In genomic region chr6:96124778-96125177, GRCh38 we compare ENCODE assay signal across 16 cellular contexts.
"Had no signal": no experiment of that assay in that cellular context is flagged by ENCODE, and none has a peak within 500 bp of the region (broad histone marks: within the 10 kb centered on the region; RNA-seq: fewer than 3 reads in every experiment).

No MANE protein-coding gene starts in this region.

- H3K27me3 ChIP-seq: neutrophil, testis, upper lobe of right lung had no signal

- DNase-seq: activated CD4-positive, alpha-beta memory T cell treated with anti-CD3 and anti-CD28 coated beads for 36 hours; activated CD8-positive, alpha-beta memory T cell treated with anti-CD3 and anti-CD28 coated beads, Interleukin-2, amount 50 U/mL, for 4 hours; activated T-cell treated with anti-CD3 and anti-CD28 coated beads, Interleukin-2, amount 50 U/mL, for 72 hours; effector memory CD4-positive, alpha-beta T cell; erythroblast; left cardiac atrium; naive thymus-derived CD4-positive, alpha-beta T cell; stimulated activated CD4-positive, alpha-beta T cell treated with anti-CD3 and anti-CD28 coated beads, Interleukin-4, amount 100 ng/mL, for 1 hour; stimulated activated CD8-positive, alpha-beta memory T cell treated with anti-CD3 and anti-CD28 coated beads, Interleukin-4, amount 100 ng/mL, for 48 hours; SW 1271; testis; upper lobe of right lung had no signal

- H3K4me3 ChIP-seq: lung, prostate gland, testis, upper lobe of right lung had no signal

- H3K4me1 ChIP-seq: prostate gland, testis, upper lobe of right lung had no signal

- H3K27ac Mint-ChIP-seq: activated CD4-positive, alpha-beta memory T cell treated with anti-CD3 and anti-CD28 coated beads for 36 hours; activated T-cell treated with anti-CD3 and anti-CD28 coated beads, Interleukin-2, amount 50 U/mL, for 72 hours; naive thymus-derived CD4-positive, alpha-beta T cell; stimulated activated naive CD8-positive, alpha-beta T cell treated with anti-CD3 and anti-CD28 coated beads, Interleukin-15, Interleukin-2, amounts not matched to agents 100 ng/mL and 50 ng/mL, for 24 hours had no signal

- H3K4me3 Mint-ChIP-seq: activated CD4-positive, alpha-beta memory T cell treated with anti-CD3 and anti-CD28 coated beads for 36 hours; activated T-cell treated with anti-CD3 and anti-CD28 coated beads, Interleukin-2, amount 50 U/mL, for 72 hours; naive thymus-derived CD4-positive, alpha-beta T cell; stimulated activated naive CD8-positive, alpha-beta T cell treated with anti-CD3 and anti-CD28 coated beads, Interleukin-15, Interleukin-2, amounts not matched to agents 100 ng/mL and 50 ng/mL, for 24 hours had no signal

- H3K9me3 ChIP-seq: neutrophil, prostate gland, testis, upper lobe of right lung had no signal

- H3K27me3 Mint-ChIP-seq: activated CD4-positive, alpha-beta memory T cell treated with anti-CD3 and anti-CD28 coated beads for 36 hours; naive thymus-derived CD4-positive, alpha-beta T cell; stimulated activated naive CD8-positive, alpha-beta T cell treated with anti-CD3 and anti-CD28 coated beads, Interleukin-15, Interleukin-2, amounts not matched to agents 100 ng/mL and 50 ng/mL, for 24 hours had no signal

- H3K4me1 Mint-ChIP-seq: naive thymus-derived CD4-positive, alpha-beta T cell had no signal

- H3K36me3 Mint-ChIP-seq: activated CD4-positive, alpha-beta memory T cell treated with anti-CD3 and anti-CD28 coated beads for 36 hours; naive thymus-derived CD4-positive, alpha-beta T cell had no signal

- ATAC-seq: activated T-cell treated with anti-CD3 and anti-CD28 coated beads, Interleukin-2, amount 50 U/mL, for 72 hours; left cardiac atrium; naive thymus-derived CD4-positive, alpha-beta T cell; upper lobe of right lung had no signal

- H3K27ac ChIP-seq: neutrophil, prostate gland, testis, upper lobe of right lung had no signal

- H3K36me3 ChIP-seq: neutrophil, prostate gland, upper lobe of right lung had no signal
